8 cellular contexts compared by ENCODE assay signal in genomic region chr4:26459054-26459755, GRCh38. TPM values are rescaled to one million over a fixed set of nuclear protein-coding genes. Genes with fewer than 3 reads are reported as not detected.
A peak's percentile ranks its signal among the peaks of the same experiment; 100 is the strongest.
DNase-seq lines count a peak whose midpoint lies in the region; ATAC-seq and TF ChIP-seq lines count a peak whose summit lies in the region.

No MANE protein-coding gene starts in this region.

- peak overlapping the region; percentile 55 for H3K4me3 Mint-ChIP-seq in activated B cell treated with CpG ODN at 0.5 μM for 24 hours

- no peak overlapping the region for H3K27ac ChIP-seq in GM23248

- CTCF ChIA-PET in activated B cell treated with CpG ODN at 0.5 μM for 24 hours (lab: Charles Lee): interaction anchor here (0.7 to 6.5 kb wide), 8 partner anchors 11 to 557 kb away, joined by 3 to 63 read pairs (median 4); no protein-coding TSS in a partner anchor

- POLR2A ChIA-PET in activated B cell treated with CpG ODN at 0.5 μM for 24 hours (lab: Charles Lee): interaction anchor here (0.6 kb wide), 1 partner anchor 402 kb away, joined by 7 read pairs; no protein-coding TSS in a partner anchor

- no peaks in the 10 kb centered on the region for H3K36me3 ChIP-seq in GM23248 (ENCODE audit: low read depth)

- no peaks in the 10 kb centered on the region for H3K36me3 Mint-ChIP-seq in activated B cell treated with CpG ODN at 0.5 μM for 24 hours (ENCODE audit: low read depth)

- peaks cover 16% of the 10 kb centered on the region for H3K4me1 ChIP-seq in GM23248 (ENCODE audit: insufficient read depth)

- no peak overlapping the region for H3K27ac Mint-ChIP-seq in activated B cell treated with CpG ODN at 0.5 μM for 24 hours

- H3K79me2 ChIP-seq in GM23248 (ENCODE audit: insufficient read depth): no peaks in the 10 kb centered on the region

- peaks cover 11% of the 10 kb centered on the region; the same call in 1 of the 2 replicates for H3F3A ChIP-seq in GM23248 (ENCODE audit: insufficient read depth)

- intact Hi-C loops in activated B cell treated with CpG ODN at 0.5 μM for 24 hours (cut with micrococcal nuclease): loop anchor here (1.0 to 5.0 kb wide), 4 partner anchors 123 to 551 kb away; partner anchors contain the start of gene TBC1D19

- ATAC-seq in activated B cell treated with CpG ODN at 0.5 μM for 24 hours (ENCODE audit: low read depth): peak; percentile 64

- no peaks in the 10 kb centered on the region for H3K9me3 ChIP-seq in GM23248 (ENCODE audit: low read depth)

- in situ Hi-C loops in GM23248 (cut with MboI): loop anchor here (5.0 to 25.0 kb wide), 2 partner anchors 248 to 553 kb away; no protein-coding TSS in a partner anchor

- peaks cover 6% of the 10 kb centered on the region for H3K4me1 Mint-ChIP-seq in activated B cell treated with CpG ODN at 0.5 μM for 24 hours

- WGBS in GM23248 (ENCODE audit: low coverage in 1 of 2, low lambda C conversion rate in 2 of 2, missing lambda C conversion rate in 2 of 2), 2 experiments: 11 to 16% methylated on average over 18 to 19 of the region's 19 CpGs

- peaks cover 4% of the 10 kb centered on the region for H3K27me3 Mint-ChIP-seq in activated B cell treated with CpG ODN at 0.5 μM for 24 hours

- peak overlapping the region; percentile 73 for H2AFZ ChIP-seq in GM23248

- H3K4me2 ChIP-seq in GM23248 (ENCODE audit: unreplicated experiment): peak overlapping the region; percentile 84

- DNase-seq in SIG-M5 treated with dmso at 0.1 percent for 504 hours (lab: John Stamatoyannopoulos, UW; ENCODE audit: unreplicated experiment) (peak; percentile 48), SIG-M5 (lab: John Stamatoyannopoulos, UW) (no peak), GM23248 (peak; percentile 80), NCI-H1436 (lab: John Stamatoyannopoulos, UW) (peak; percentile 43), activated B cell treated with CpG ODN at 0.5 μM for 24 hours (no peak), glomerular endothelial cell (ENCODE audit: extremely low read depth, low read depth, low spot score) (peak; percentile 25), renal cortical epithelial cell (ENCODE audit: low read depth) (peak; percentile 84)
- no peak for DNase-seq in activated CD8-positive, alpha-beta memory T cell treated with anti-CD3 and anti-CD28 coated beads, Interleukin-2, amount 50 U/mL, for 48 hours

- H3K9me2 ChIP-seq in GM23248 (ENCODE audit: insufficient read depth): no peaks in the 10 kb centered on the region

- no peak for TF ChIP-seq CTCF in activated B cell treated with CpG ODN at 0.5 μM for 24 hours (IDR thresholded peaks at IDR 0.05)

- peak overlapping the region; percentile 55 for H3K4me3 ChIP-seq in GM23248

- no peaks in the 10 kb centered on the region for H3K27me3 ChIP-seq in GM23248 (replicated peaks; ENCODE audit: insufficient read depth)

- no peak overlapping the region for H3K9ac ChIP-seq in GM23248

- peaks cover 3% of the 10 kb centered on the region for H3K9me3 Mint-ChIP-seq in activated B cell treated with CpG ODN at 0.5 μM for 24 hours

- no peaks in the 10 kb centered on the region for H4K20me1 ChIP-seq in GM23248 (ENCODE audit: insufficient read depth)

RNA-seq across cellular contexts. Expression of gene CCKAR, which starts 31.1 kb away (rescaled TPM):
- total RNA-seq in GM23248 (2014; rRNA removed; shearing (Covaris generic)): not detected in 2 replicates
- polyA plus RNA-seq in GM23248 (2016; fragmentation: Nextera tagmentation; extraction: Ambion mirVana): not detected in 2 replicates
- total RNA-seq in activated B cell treated with CpG ODN at 0.5 μM for 24 hours (not detected in 2 replicates), glomerular endothelial cell (not detected in 2 replicates), renal cortical epithelial cell (0.05 TPM in 1 of 2 replicates, not detected in the other)

Comparison
In these comparisons a context has a peak if more than half of its experiments do, and no peak if none do; other contexts are left out.
1. DNase-seq: peak in SIG-M5 treated with dmso at 0.1 percent for 504 hours (single experiment), GM23248 (single experiment), NCI-H1436 (single experiment), glomerular endothelial cell (single experiment) and renal cortical epithelial cell (single experiment); none in SIG-M5 (single experiment), activated B cell treated with CpG ODN at 0.5 μM for 24 hours (single experiment) and activated CD8-positive, alpha-beta memory T cell treated with anti-CD3 and anti-CD28 coated beads, Interleukin-2, amount 50 U/mL, for 48 hours (single experiment).